In genomic region chr12:108560752-108561719, GRCh38 we compare ENCODE assay signal across 1 cellular context.
TF ChIP-seq lines count a peak whose summit lies in the region.

TSS of gene SART3 (minus strand) at chr12:108561173. CDS start at chr12:108561154, 19 bp downstream.

TF ChIP-seq in H1, 55 proteins besides CTCF, POLR2A, EP300 and RAD21 (continued from another document):
- TF ChIP-seq CHD7 (IDR thresholded peaks at IDR 0.05; ENCODE audit: insufficient replicate concordance, low read length) (no peak), ASH2L (IDR thresholded peaks at IDR 0.05; ENCODE audit: low read length) (peak; percentile 94), CBX8 (IDR thresholded peaks at IDR 0.05; ENCODE audit: borderline replicate concordance, low read depth, low read length) (no peak), CREB1 (IDR thresholded peaks at IDR 0.05) (no peak), ATF2 (IDR thresholded peaks at IDR 0.05; ENCODE audit: low read length) (peak; percentile 83), SUZ12 (IDR thresholded peaks at IDR 0.05; ENCODE audit: low read length) (no peak), SIX5 (IDR thresholded peaks at IDR 0.05; ENCODE audit: low read depth, low read length) (peak; percentile 44; the same call in 1 of the 2 replicates), ZNF274 (IDR thresholded peaks at IDR 0.05; ENCODE audit: borderline replicate concordance, extremely low read depth, low read length) (no peak), TEAD4 (IDR thresholded peaks at IDR 0.05; ENCODE audit: low read depth, low read length) (peak; percentile 63; the same call in 1 of the 2 replicates), SIN3A (conservative IDR thresholded peaks at IDR 0.05 in 1 of 2, IDR thresholded peaks at IDR 0.05 in 1 of 2; ENCODE audit: low read depth in 1 of 2, low read length in 2 of 2) (peak in 1 of 2 experiments; percentile 68; a peak in 1 of 4 replicates), MAFK (IDR thresholded peaks at IDR 0.05; ENCODE audit: low read depth, low read length) (no peak), MAX (IDR thresholded peaks at IDR 0.05) (0 out of 2 replicates have a peak, but pooled peaks have one; percentile 8), RNF2 (IDR thresholded peaks at IDR 0.05; ENCODE audit: borderline replicate concordance, low read depth, low read length, missing control alignments, poor library complexity, severe bottlenecking) (no peak), CTBP2 (IDR thresholded peaks at IDR 0.05; ENCODE audit: borderline replicate concordance, insufficient read depth, insufficient read length, low read length) (no peak), TAF7 (optimal IDR thresholded peaks at IDR 0.05; ENCODE audit: borderline replicate concordance, low read depth, low read length) (peak; percentile 94), USF2 (IDR thresholded peaks at IDR 0.05; ENCODE audit: low read length) (no peak), POLR2AphosphoS5 (IDR thresholded peaks at IDR 0.05; ENCODE audit: low read depth, low read length) (peak; percentile 69), SAP30 (IDR thresholded peaks at IDR 0.05; ENCODE audit: insufficient read depth, insufficient replicate concordance, low read length) (peak; percentile 28), FOSL1 (IDR thresholded peaks at IDR 0.05; ENCODE audit: insufficient read depth, low read depth, low read length) (no peak), RFX5 (IDR thresholded peaks at IDR 0.05; ENCODE audit: borderline replicate concordance, low read depth, low read length) (no peak), POU5F1 (IDR thresholded peaks at IDR 0.05; ENCODE audit: low read depth, low read length) (no peak), KDM5A (IDR thresholded peaks at IDR 0.05; ENCODE audit: low read length) (peak; percentile 94), E2F6 (IDR thresholded peaks at IDR 0.05) (no peak), NRF1 (IDR thresholded peaks at IDR 0.05; ENCODE audit: low read depth, low read length) (no peak), HDAC6 (IDR thresholded peaks at IDR 0.05; ENCODE audit: low read depth, low read length) (no peak), SRF (IDR thresholded peaks at IDR 0.05; ENCODE audit: low read depth, low read length) (no peak), HDAC2 (IDR thresholded peaks at IDR 0.05; ENCODE audit: borderline replicate concordance in 1 of 2, low read depth in 2 of 2, low read length in 2 of 2) (peak in 1 of 2 experiments; percentile 69; a peak in 1 of 4 replicates), BCL11A (IDR thresholded peaks at IDR 0.05; ENCODE audit: low read depth in 2 of 2, low read length in 2 of 2) (no peak), GABPA (IDR thresholded peaks at IDR 0.05; ENCODE audit: borderline replicate concordance, insufficient read depth, low read length) (no peak; the same call in 1 of the 2 replicates), GTF2F1 (IDR thresholded peaks at IDR 0.05; ENCODE audit: borderline replicate concordance, low read depth, low read length) (no peak), CHD1 (IDR thresholded peaks at IDR 0.05; ENCODE audit: low read depth, low read length) (peak; percentile 30)
